In genomic region chr5:112915831-112916230, GRCh38 we compare ENCODE assay signal across 10 cellular contexts. TPM values are rescaled to one million over a fixed set of nuclear protein-coding genes. Genes with fewer than 3 reads are reported as not detected.
DNase-seq lines count a peak whose midpoint lies in the region; ATAC-seq and TF ChIP-seq lines count a peak whose summit lies in the region.
"Had no signal": no experiment of that assay in that cellular context is flagged by ENCODE, and none has a peak within 500 bp of the region (broad histone marks: within the 10 kb centered on the region; RNA-seq: fewer than 3 reads in every experiment).

No MANE protein-coding gene starts in this region.

- H3K4me1 Mint-ChIP-seq in activated T-helper 1 cell treated with anti-CD3 and anti-CD28 coated beads, Interleukin-12 subunit alpha, Interleukin-12 subunit beta, Interleukin-2, Interleukin-4 antibody, amounts not matched to agents 30 ng/mL and 10 ng/mL and 1 ng/mL, durations not matched to agents 14 hours and 24 hours and 36 hours (ENCODE audit: low read depth), result peaks cover 88% of the 10 kb centered on the region

- in situ Hi-C loops in GM23248 (cut with MboI), result no loop called here
- in situ Hi-C loops in GM13976 (cut with MboI; ENCODE audit: low sequenced_read_pairs, unreplicated experiment), result no loop called here

- peak overlapping the region in 9 of 11 experiments; percentile 2 to 41 (median 13); a peak in 9 of 22 replicates for H3K4me2 ChIP-seq in BLaER1 treated with 17β-estradiol and CSF1 and Interleukin-3, amounts not matched to agents 10 nM and 100 nM
- no peak overlapping the region for H3K4me2 ChIP-seq in GM23248 (ENCODE audit: unreplicated experiment)

- H3K27me3 Mint-ChIP-seq in activated T-helper 1 cell treated with anti-CD3 and anti-CD28 coated beads, Interleukin-12 subunit alpha, Interleukin-12 subunit beta, Interleukin-2, Interleukin-4 antibody, amounts not matched to agents 30 ng/mL and 10 ng/mL and 1 ng/mL, durations not matched to agents 14 hours and 24 hours and 36 hours (ENCODE audit: insufficient read depth), result no peaks in the 10 kb centered on the region

- ATAC-seq in GM18508 (IDR thresholded peaks at IDR 0.05; ENCODE audit: insufficient read depth, unreplicated experiment) (peak; percentile 41), HG02642 (IDR thresholded peaks at IDR 0.05; ENCODE audit: poor library complexity, unreplicated experiment) (peak; percentile 41)

- DNase-seq in activated T-helper 1 cell treated with anti-CD3 and anti-CD28 coated beads, Interleukin-12 subunit alpha, Interleukin-12 subunit beta, Interleukin-2, Interleukin-4 antibody, amounts not matched to agents 30 ng/mL and 10 ng/mL and 1 ng/mL, durations not matched to agents 14 hours and 24 hours and 36 hours (ENCODE audit: low spot score), result no peak
- DNase-seq in GM23248, result no peak
- no peak for DNase-seq in NCI-H524 (lab: John Stamatoyannopoulos, UW)
- DNase-seq in GM13976 (ENCODE audit: low spot score), result no peak
- no peak for DNase-seq in NCI-H526 treated with DMSO at 0.1 percent for 48 hours (lab: John Stamatoyannopoulos, UW)
- DNase-seq: activated effector memory CD4-positive, alpha-beta T cell treated with Interleukin-2 at 50 U/mL for 16 hours; NCI-H1930 had no signal

- intact Hi-C loops in activated T-helper 1 cell treated with anti-CD3 and anti-CD28 coated beads, Interleukin-12 subunit alpha, Interleukin-12 subunit beta, Interleukin-2, Interleukin-4 antibody, amounts not matched to agents 30 ng/mL and 10 ng/mL and 1 ng/mL, durations not matched to agents 14 hours and 24 hours and 36 hours (cut with micrococcal nuclease), result loop anchor here (2.0 kb wide), 1 partner anchor 17 kb away; no protein-coding TSS in a partner anchor

- no peak overlapping the region for H3K27ac ChIP-seq in BLaER1 treated with 17β-estradiol and CSF1 and Interleukin-3, amounts not matched to agents 10 nM and 100 nM
- H3K27ac ChIP-seq in GM23248, result no peak overlapping the region

- peaks cover 47% of the 10 kb centered on the region for H3K36me3 Mint-ChIP-seq in activated T-helper 1 cell treated with anti-CD3 and anti-CD28 coated beads, Interleukin-12 subunit alpha, Interleukin-12 subunit beta, Interleukin-2, Interleukin-4 antibody, amounts not matched to agents 30 ng/mL and 10 ng/mL and 1 ng/mL, durations not matched to agents 14 hours and 24 hours and 36 hours (ENCODE audit: low read depth)

- peak overlapping the region; percentile 58 for H3K27ac Mint-ChIP-seq in activated T-helper 1 cell treated with anti-CD3 and anti-CD28 coated beads, Interleukin-12 subunit alpha, Interleukin-12 subunit beta, Interleukin-2, Interleukin-4 antibody, amounts not matched to agents 30 ng/mL and 10 ng/mL and 1 ng/mL, durations not matched to agents 14 hours and 24 hours and 36 hours

- H3K9ac ChIP-seq in BLaER1 treated with 17β-estradiol and CSF1 and Interleukin-3, amounts not matched to agents 10 nM and 100 nM, result peak overlapping the region in 3 of 11 experiments; percentile 18 to 47 (median 28); a peak in 2 of 22 replicates
- H3K9ac ChIP-seq in GM23248, result no peak overlapping the region

- H3K9me3 ChIP-seq in BLaER1 treated with 17β-estradiol and CSF1 and Interleukin-3, amounts not matched to agents 10 nM and 100 nM (replicated peaks in 1 of 11), result no peaks in the 10 kb centered on the region
- H3K9me3 ChIP-seq in GM23248 (ENCODE audit: low read depth), result no peaks in the 10 kb centered on the region

- no peak overlapping the region for H3K4me3 ChIP-seq in BLaER1 treated with 17β-estradiol and CSF1 and Interleukin-3, amounts not matched to agents 10 nM and 100 nM
- no peak overlapping the region for H3K4me3 ChIP-seq in GM23248

- no peaks in the 10 kb centered on the region for H3K9me2 ChIP-seq in GM23248 (ENCODE audit: insufficient read depth)

- peaks cover 70 to 94% (median 86%) of the 10 kb centered on the region in 11 experiments for H3K36me3 ChIP-seq in BLaER1 treated with 17β-estradiol and CSF1 and Interleukin-3, amounts not matched to agents 10 nM and 100 nM
- peaks cover 19% of the 10 kb centered on the region; the same call in 1 of the 2 replicates for H3K36me3 ChIP-seq in GM23248 (ENCODE audit: low read depth)

- H3K4me3 Mint-ChIP-seq in activated T-helper 1 cell treated with anti-CD3 and anti-CD28 coated beads, Interleukin-12 subunit alpha, Interleukin-12 subunit beta, Interleukin-2, Interleukin-4 antibody, amounts not matched to agents 30 ng/mL and 10 ng/mL and 1 ng/mL, durations not matched to agents 14 hours and 24 hours and 36 hours, result no peak overlapping the region

- no peak for TF ChIP-seq CTCF in GM13976 (IDR thresholded peaks at IDR 0.05; ENCODE audit: borderline replicate concordance, control extremely low read depth, extremely low read depth, insufficient read depth, missing control alignments)

- H3K27me3 ChIP-seq in BLaER1 treated with 17β-estradiol and CSF1 and Interleukin-3, amounts not matched to agents 10 nM and 100 nM, result no peaks in the 10 kb centered on the region
- H3K27me3 ChIP-seq in GM23248 (replicated peaks; ENCODE audit: insufficient read depth), result no peaks in the 10 kb centered on the region

- H3K4me1 ChIP-seq in BLaER1 treated with 17β-estradiol and CSF1 and Interleukin-3, amounts not matched to agents 10 nM and 100 nM, result peaks cover 35 to 80% (median 45%) of the 10 kb centered on the region in 10 experiments
- H3K4me1 ChIP-seq in GM23248 (ENCODE audit: insufficient read depth), result peaks cover 34% of the 10 kb centered on the region; the same call in 1 of the 2 replicates

- H3K79me2 ChIP-seq in GM23248 (ENCODE audit: insufficient read depth), result peaks cover 93% of the 10 kb centered on the region

- peaks cover 37% of the 10 kb centered on the region for H3F3A ChIP-seq in GM23248 (ENCODE audit: insufficient read depth)

- H3K9me3 Mint-ChIP-seq in activated T-helper 1 cell treated with anti-CD3 and anti-CD28 coated beads, Interleukin-12 subunit alpha, Interleukin-12 subunit beta, Interleukin-2, Interleukin-4 antibody, amounts not matched to agents 30 ng/mL and 10 ng/mL and 1 ng/mL, durations not matched to agents 14 hours and 24 hours and 36 hours, result no peaks in the 10 kb centered on the region

- WGBS in GM23248 (ENCODE audit: low coverage in 1 of 2, low lambda C conversion rate in 2 of 2, missing lambda C conversion rate in 2 of 2), 2 experiments, result 5 to 7% methylated on average over 1 of the region's 1 CpG

- no peak overlapping the region for H2AFZ ChIP-seq in GM23248

- H4K20me1 ChIP-seq in BLaER1 treated with 17β-estradiol and CSF1 and Interleukin-3, amounts not matched to agents 10 nM and 100 nM, result peaks cover 29 to 93% (median 48%) of the 10 kb centered on the region in 11 experiments; a peak in 19 of 22 replicates
- H4K20me1 ChIP-seq in GM23248 (ENCODE audit: insufficient read depth), result peaks cover 7% of the 10 kb centered on the region; the same call in 1 of the 2 replicates

RNA-seq across cellular contexts. Expression of gene REEP5, which starts 6.2 kb away (rescaled TPM):
- total RNA-seq in activated T-helper 1 cell treated with anti-CD3 and anti-CD28 coated beads, Interleukin-12 subunit alpha, Interleukin-12 subunit beta, Interleukin-2, Interleukin-4 antibody, amounts not matched to agents 30 ng/mL and 10 ng/mL and 1 ng/mL, durations not matched to agents 14 hours and 24 hours and 36 hours, result 77.5 and 77.9 TPM in 2 replicates
- total RNA-seq in GM23248 (2014; rRNA removed; shearing (Covaris generic)), result 41.9 and 52.3 TPM in 2 replicates
- 227 and 233 TPM in 2 replicates for polyA plus RNA-seq in GM23248 (2016; fragmentation: Nextera tagmentation; extraction: Ambion mirVana)

RNA-seq across cellular contexts. Expression of gene SRP19, which starts 54.7 kb away (rescaled TPM):
- 72.0 and 72.5 TPM in 2 replicates for total RNA-seq in activated T-helper 1 cell treated with anti-CD3 and anti-CD28 coated beads, Interleukin-12 subunit alpha, Interleukin-12 subunit beta, Interleukin-2, Interleukin-4 antibody, amounts not matched to agents 30 ng/mL and 10 ng/mL and 1 ng/mL, durations not matched to agents 14 hours and 24 hours and 36 hours
- total RNA-seq in GM23248 (2014; rRNA removed; shearing (Covaris generic)), result 56.0 and 66.6 TPM in 2 replicates
- 154 and 158 TPM in 2 replicates for polyA plus RNA-seq in GM23248 (2016; fragmentation: Nextera tagmentation; extraction: Ambion mirVana)
